ENCODE assay signal across 1 cellular context in the genomic region with DNA sequence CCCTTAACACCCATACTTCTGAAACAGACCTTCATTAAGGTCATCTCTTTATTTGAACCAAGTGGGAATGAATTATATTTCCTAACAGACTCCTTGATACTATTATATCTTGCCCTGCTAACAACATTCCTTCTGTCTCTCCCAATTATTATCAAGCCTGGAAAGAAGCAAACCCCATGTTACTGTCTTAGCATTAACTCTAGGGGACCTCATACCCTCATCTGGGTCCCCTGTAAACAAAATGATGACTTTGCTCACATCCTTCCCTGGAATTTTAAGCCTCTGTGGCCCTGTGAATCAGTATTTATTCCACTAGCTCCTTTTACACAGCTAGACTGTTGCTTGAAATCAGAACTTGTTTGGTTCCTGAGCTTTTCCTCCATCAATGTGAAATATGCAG.
TF ChIP-seq lines count a peak whose summit lies in the region.

No MANE protein-coding gene starts in this region.

TF ChIP-seq in endothelial cell of umbilical vein, 7 proteins besides CTCF, POLR2A, EP300 and RAD21:
- no peak for TF ChIP-seq POLR2AphosphoS5 (IDR thresholded peaks at IDR 0.05; ENCODE audit: insufficient read depth, low read depth, low read length)
- no peak for TF ChIP-seq JUN (IDR thresholded peaks at IDR 0.05; ENCODE audit: borderline replicate concordance, insufficient read depth, insufficient read length, low read depth)
- TF ChIP-seq MYC (IDR thresholded peaks at IDR 0.05; ENCODE audit: low read depth, low read length) = no peak
- no peak for TF ChIP-seq MAX (IDR thresholded peaks at IDR 0.05; ENCODE audit: insufficient read depth, insufficient read length)
- no peak for TF ChIP-seq EZH2 (IDR thresholded peaks at IDR 0.05; ENCODE audit: borderline replicate concordance, low read depth, low read length, severe bottlenecking)
- no peak for TF ChIP-seq FOS (IDR thresholded peaks at IDR 0.05; ENCODE audit: borderline replicate concordance, insufficient read depth, low read length)
- TF ChIP-seq GATA2 (IDR thresholded peaks at IDR 0.05; ENCODE audit: insufficient read depth, insufficient read length, low read depth, low read length) = no peak
